In the genomic region with DNA sequence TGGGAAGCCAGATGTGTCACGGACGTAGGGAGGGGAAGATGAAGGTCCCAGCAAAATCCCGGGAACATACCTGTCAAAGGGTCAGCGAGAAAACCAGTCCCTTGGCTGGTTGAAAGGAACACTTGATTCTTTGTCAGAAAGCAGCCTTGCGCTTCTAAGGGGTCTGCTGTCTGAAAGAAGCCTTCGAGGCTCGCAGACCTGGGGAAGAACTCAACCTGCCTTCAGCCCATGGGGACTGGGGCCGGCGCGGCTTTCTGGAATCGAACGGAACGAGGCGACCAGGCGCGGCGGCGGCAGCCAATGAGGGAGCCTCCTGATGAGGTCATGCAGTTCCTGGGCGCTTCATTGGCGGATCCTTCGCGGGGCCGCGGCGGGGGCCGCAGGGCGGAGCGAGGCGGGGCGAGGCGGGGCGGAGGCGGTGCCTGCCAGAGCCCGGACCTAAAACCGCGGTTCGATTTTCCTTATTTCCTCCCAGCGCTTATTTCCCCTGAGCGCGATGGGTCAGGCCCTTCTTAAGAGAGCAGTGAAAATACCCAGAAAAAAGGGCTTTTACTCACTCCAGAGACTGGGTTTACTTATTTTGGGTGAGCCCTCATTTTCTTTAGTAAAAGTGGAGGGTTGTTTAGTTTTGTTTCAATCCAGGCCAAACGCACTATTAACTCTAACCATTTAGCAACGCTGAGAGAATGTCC, we compare ENCODE assay signal across 8 cellular contexts. TPM values are rescaled to one million over a fixed set of nuclear protein-coding genes. Genes with fewer than 3 reads are reported as not detected.
DNase-seq lines count a peak whose midpoint lies in the region; ATAC-seq and TF ChIP-seq lines count a peak whose summit lies in the region.

No MANE protein-coding gene starts in this region.

- TF ChIP-seq CTCF in Panc1 (IDR thresholded peaks at IDR 0.05) = no peak
- no peak for TF ChIP-seq CTCF in fibroblast of mammary gland (conservative IDR thresholded peaks at IDR 0.05; ENCODE audit: control insufficient read depth, insufficient read depth, low read depth, low read length)

- intact Hi-C loops in Panc1 (cut with micrococcal nuclease; ENCODE audit: unreplicated experiment) = no loop called here
- intact Hi-C loops in activated T-helper 2 cell treated with anti-CD3 and anti-CD28 coated beads, Interferon-gamma antibody, Interleukin-2, Interleukin-4, amounts not matched to agents 10 μg/mL and 5 μg/mL and 100 μg/mL, durations not matched to agents 14 hours and 24 hours and 36 hours (cut with micrococcal nuclease) = loop anchor here (2.0 to 5.0 kb wide), 2 partner anchors 69 to 446 kb away; no protein-coding TSS in a partner anchor
- intact Hi-C loops in naive thymus-derived CD4-positive, alpha-beta T cell (cut with micrococcal nuclease) = loop anchor here (1.0 to 10.0 kb wide), 11 partner anchors 12 to 873 kb away; a partner anchor contains a TSS

- H3K36me3 ChIP-seq in Panc1 (ENCODE audit: control insufficient read depth, insufficient read depth, low read length) = no peaks in the 10 kb centered on the region
- H3K36me3 ChIP-seq in naive thymus-derived CD4-positive, alpha-beta T cell (ENCODE audit: control insufficient read depth in 2 of 3, insufficient read depth in 3 of 3, low read length in 3 of 3) = no peaks in the 10 kb centered on the region

- CTCF ChIA-PET in Panc1 (lab: Charles Lee) = no interaction called here
- CTCF ChIA-PET in naive thymus-derived CD4-positive, alpha-beta T cell (lab: Charles Lee) = no interaction called here

- ATAC-seq in GM21737 (IDR thresholded peaks at IDR 0.05; ENCODE audit: unreplicated experiment) = peak; percentile 99
- ATAC-seq in Panc1 = peak; percentile 100
- ATAC-seq in naive thymus-derived CD4-positive, alpha-beta T cell = peak; percentile 100
- ATAC-seq in stimulated activated effector memory CD8-positive, alpha-beta T cell treated with anti-CD3 and anti-CD28 coated beads, Interleukin-12 subunit alpha, Interleukin-12 subunit beta, amount 100 ng/mL, for 72 hours = peak; percentile 97

- no peaks in the 10 kb centered on the region for H3K4me1 ChIP-seq in Panc1 (ENCODE audit: control insufficient read depth, insufficient read depth, low read length)
- H3K4me1 ChIP-seq in naive thymus-derived CD4-positive, alpha-beta T cell (ENCODE audit: control insufficient read depth in 2 of 2, insufficient read depth in 2 of 2, low read length in 2 of 2) = peaks cover 14% of the 10 kb centered on the region in 2 donors

- H3K9me3 Mint-ChIP-seq in activated T-helper 2 cell treated with anti-CD3 and anti-CD28 coated beads, Interferon-gamma antibody, Interleukin-2, Interleukin-4, amounts not matched to agents 10 μg/mL and 5 μg/mL and 100 μg/mL, durations not matched to agents 14 hours and 24 hours and 36 hours = peaks cover 19% of the 10 kb centered on the region
- H3K9me3 Mint-ChIP-seq in naive thymus-derived CD4-positive, alpha-beta T cell = peaks cover 0 to 19% (median 12%) of the 10 kb centered on the region in 11 donors
- peaks cover 6% of the 10 kb centered on the region for H3K9me3 Mint-ChIP-seq in stimulated activated effector memory CD8-positive, alpha-beta T cell treated with anti-CD3 and anti-CD28 coated beads, Interleukin-12 subunit alpha, Interleukin-12 subunit beta, amount 100 ng/mL, for 72 hours

- DNase-seq in DMS153 (lab: John Stamatoyannopoulos, UW) (peak; percentile 83), Panc1 (ENCODE audit: low read depth, low spot score) (peak; percentile 12), fibroblast of mammary gland (ENCODE audit: low read depth) (peak; percentile 74)
- peak; percentile 80 for DNase-seq in Jurkat, Clone E6-1 (ENCODE audit: low read depth, low spot score)
- peak; percentile 91 for DNase-seq in activated T-helper 2 cell treated with anti-CD3 and anti-CD28 coated beads, Interferon-gamma antibody, Interleukin-2, Interleukin-4, amounts not matched to agents 10 μg/mL and 5 μg/mL and 100 μg/mL, durations not matched to agents 14 hours and 24 hours and 36 hours (ENCODE audit: low spot score)
- peak; percentile 83 to 94 (median 85) for DNase-seq in naive thymus-derived CD4-positive, alpha-beta T cell
- peak; percentile 85 to 95 for DNase-seq in stimulated activated effector memory CD8-positive, alpha-beta T cell treated with anti-CD3 and anti-CD28 coated beads, Interleukin-12 subunit alpha, Interleukin-12 subunit beta, amount 100 ng/mL, for 72 hours (ENCODE audit: low spot score in 2 of 2)

- POLR2A ChIA-PET in Panc1 (lab: Charles Lee) = no interaction called here
- POLR2A ChIA-PET in naive thymus-derived CD4-positive, alpha-beta T cell (lab: Charles Lee) = interaction anchor here (0.7 kb wide), 1 partner anchor 70 kb away, joined by 3 read pairs; no protein-coding TSS in a partner anchor

- peaks cover 20% of the 10 kb centered on the region for H3K4me1 Mint-ChIP-seq in activated T-helper 2 cell treated with anti-CD3 and anti-CD28 coated beads, Interferon-gamma antibody, Interleukin-2, Interleukin-4, amounts not matched to agents 10 μg/mL and 5 μg/mL and 100 μg/mL, durations not matched to agents 14 hours and 24 hours and 36 hours (ENCODE audit: low read depth)
- peaks cover 7 to 28% (median 18%) of the 10 kb centered on the region in 7 donors for H3K4me1 Mint-ChIP-seq in naive thymus-derived CD4-positive, alpha-beta T cell
- H3K4me1 Mint-ChIP-seq in stimulated activated effector memory CD8-positive, alpha-beta T cell treated with anti-CD3 and anti-CD28 coated beads, Interleukin-12 subunit alpha, Interleukin-12 subunit beta, amount 100 ng/mL, for 72 hours = peaks cover 25% of the 10 kb centered on the region

- peak overlapping the region; percentile 86 for H3K27ac ChIP-seq in Panc1 (ENCODE audit: low read length)
- peak overlapping the region; percentile 69 for H3K27ac ChIP-seq in naive thymus-derived CD4-positive, alpha-beta T cell (ENCODE audit: low read depth, low read length)

- H3K4me3 Mint-ChIP-seq in activated T-helper 2 cell treated with anti-CD3 and anti-CD28 coated beads, Interferon-gamma antibody, Interleukin-2, Interleukin-4, amounts not matched to agents 10 μg/mL and 5 μg/mL and 100 μg/mL, durations not matched to agents 14 hours and 24 hours and 36 hours (ENCODE audit: low read depth) = peak overlapping the region; percentile 76
- peak overlapping the region; percentile 69 to 91 (median 84) for H3K4me3 Mint-ChIP-seq in naive thymus-derived CD4-positive, alpha-beta T cell
- H3K4me3 Mint-ChIP-seq in stimulated activated effector memory CD8-positive, alpha-beta T cell treated with anti-CD3 and anti-CD28 coated beads, Interleukin-12 subunit alpha, Interleukin-12 subunit beta, amount 100 ng/mL, for 72 hours = peak overlapping the region; percentile 76

- in situ Hi-C loops in Panc1 (cut with HindIII; ENCODE audit: low pct_unique_long_range_greater_than_20kb, low sequenced_read_pairs) = no loop called here

- no peaks in the 10 kb centered on the region for H3K27me3 ChIP-seq in Panc1 (ENCODE audit: control insufficient read depth, insufficient read depth, low read length)
- H3K27me3 ChIP-seq in naive thymus-derived CD4-positive, alpha-beta T cell (ENCODE audit: control insufficient read depth in 2 of 2, insufficient read depth in 2 of 2, low read length in 2 of 2) = no peaks in the 10 kb centered on the region

- H3K9me3 ChIP-seq in Panc1 (ENCODE audit: control insufficient read depth, insufficient read depth, low read depth, low read length) = no peaks in the 10 kb centered on the region
- H3K9me3 ChIP-seq in naive thymus-derived CD4-positive, alpha-beta T cell (ENCODE audit: control insufficient read depth in 2 of 3, low read length in 3 of 3) = peaks cover 0 to 4% (median 0%) of the 10 kb centered on the region in 3 experiments

- peak overlapping the region; percentile 40 for H3K4me3 ChIP-seq in Jurkat, Clone E6-1 (ENCODE audit: low read length)
- peak overlapping the region; percentile 45 to 70 for H3K4me3 ChIP-seq in Panc1 (ENCODE audit: low read depth in 2 of 2, low read length in 2 of 2)
- peak overlapping the region; percentile 46 for H3K4me3 ChIP-seq in fibroblast of mammary gland (ENCODE audit: control insufficient read depth, low read depth, low read length)
- H3K4me3 ChIP-seq in naive thymus-derived CD4-positive, alpha-beta T cell (ENCODE audit: low read length) = peak overlapping the region; percentile 61

- BruUV-seq in Panc1 (replicated peaks; lab: Mats Ljungman, UMichigan) = no TSS peak

- H3K27ac Mint-ChIP-seq in activated T-helper 2 cell treated with anti-CD3 and anti-CD28 coated beads, Interferon-gamma antibody, Interleukin-2, Interleukin-4, amounts not matched to agents 10 μg/mL and 5 μg/mL and 100 μg/mL, durations not matched to agents 14 hours and 24 hours and 36 hours = peak overlapping the region; percentile 92
- H3K27ac Mint-ChIP-seq in naive thymus-derived CD4-positive, alpha-beta T cell = peak overlapping the region; percentile 79 to 96 (median 86)
- H3K27ac Mint-ChIP-seq in stimulated activated effector memory CD8-positive, alpha-beta T cell treated with anti-CD3 and anti-CD28 coated beads, Interleukin-12 subunit alpha, Interleukin-12 subunit beta, amount 100 ng/mL, for 72 hours = peak overlapping the region; percentile 98

- peaks cover 3% of the 10 kb centered on the region for H3K36me3 Mint-ChIP-seq in activated T-helper 2 cell treated with anti-CD3 and anti-CD28 coated beads, Interferon-gamma antibody, Interleukin-2, Interleukin-4, amounts not matched to agents 10 μg/mL and 5 μg/mL and 100 μg/mL, durations not matched to agents 14 hours and 24 hours and 36 hours (ENCODE audit: low read depth)
- H3K36me3 Mint-ChIP-seq in naive thymus-derived CD4-positive, alpha-beta T cell = peaks cover 0 to 16% (median 0%) of the 10 kb centered on the region in 5 donors
- H3K36me3 Mint-ChIP-seq in stimulated activated effector memory CD8-positive, alpha-beta T cell treated with anti-CD3 and anti-CD28 coated beads, Interleukin-12 subunit alpha, Interleukin-12 subunit beta, amount 100 ng/mL, for 72 hours = no peaks in the 10 kb centered on the region

- H3K27me3 Mint-ChIP-seq in activated T-helper 2 cell treated with anti-CD3 and anti-CD28 coated beads, Interferon-gamma antibody, Interleukin-2, Interleukin-4, amounts not matched to agents 10 μg/mL and 5 μg/mL and 100 μg/mL, durations not matched to agents 14 hours and 24 hours and 36 hours (ENCODE audit: low read depth) = no peaks in the 10 kb centered on the region
- H3K27me3 Mint-ChIP-seq in naive thymus-derived CD4-positive, alpha-beta T cell = peaks cover 0 to 3% (median 0%) of the 10 kb centered on the region in 5 donors

RNA-seq across cellular contexts. Expression of a gene that starts 11.8 kb away (rescaled TPM):
- polyA plus RNA-seq in Jurkat, Clone E6-1 (2012; ENCODE audit: insufficient read depth, insufficient read length) = 32.7 TPM
- total RNA-seq in Panc1 (2021; ENCODE audit: unreplicated experiment) = 40.9 TPM
- 59.4 TPM for polyA plus RNA-seq in Panc1 (2012; ENCODE audit: insufficient read length)
- total RNA-seq in activated T-helper 2 cell treated with anti-CD3 and anti-CD28 coated beads, Interferon-gamma antibody, Interleukin-2, Interleukin-4, amounts not matched to agents 10 μg/mL and 5 μg/mL and 100 μg/mL, durations not matched to agents 14 hours and 24 hours and 36 hours = 6.1 and 7.7 TPM in 2 replicates
- 1 to 10 TPM in 3 of 5 experiments, under 1 TPM in 1, not detected in 1; 0.65 to 9.5 (median 5.0) TPM for total RNA-seq in naive thymus-derived CD4-positive, alpha-beta T cell
- under 1 TPM in 1 of 2 donors, not detected in 1; 0.08 TPM for polyA plus RNA-seq in naive thymus-derived CD4-positive, alpha-beta T cell

Comparison
In these comparisons a context has a peak if more than half of its experiments do, and no peak if none do; other contexts are left out.
1. Peak in every context shown above with its lines: DNase-seq, ATAC-seq, H3K4me3 ChIP-seq and H3K27ac ChIP-seq.
2. DNase-seq: peak in every context shown above with its lines; median percentile 91 in activated T-helper 2 cell treated with anti-CD3 and anti-CD28 coated beads, Interferon-gamma antibody, Interleukin-2, Interleukin-4, amounts not matched to agents 10 μg/mL and 5 μg/mL and 100 μg/mL, durations not matched to agents 14 hours and 24 hours and 36 hours; 90 in stimulated activated effector memory CD8-positive, alpha-beta T cell treated with anti-CD3 and anti-CD28 coated beads, Interleukin-12 subunit alpha, Interleukin-12 subunit beta, amount 100 ng/mL, for 72 hours; 85 in naive thymus-derived CD4-positive, alpha-beta T cell; 83 in DMS153; 80 in Jurkat, Clone E6-1; 74 in fibroblast of mammary gland; 12 in Panc1.